14 cellular contexts compared by ENCODE assay signal in genomic region chr17:62696256-62696655, GRCh38.
DNase-seq lines count a peak whose midpoint lies in the region; ATAC-seq and TF ChIP-seq lines count a peak whose summit lies in the region.
"Had no signal": no experiment of that assay in that cellular context is flagged by ENCODE, and none has a peak within 500 bp of the region (broad histone marks: within the 10 kb centered on the region; RNA-seq: fewer than 3 reads in every experiment).

No MANE protein-coding gene starts in this region.

- no peak overlapping the region for H4K8ac ChIP-seq in neuronal stem cell (ENCODE audit: low read depth, low read length)

- H2AK5ac ChIP-seq in neuronal stem cell (ENCODE audit: low read depth, low read length) = peak overlapping the region; percentile 9

- no peaks in the 10 kb centered on the region for H3K9me3 ChIP-seq in GM23248 (ENCODE audit: low read depth)
- no peaks in the 10 kb centered on the region for H3K9me3 ChIP-seq in neuronal stem cell (replicated peaks in 1 of 2; ENCODE audit: control insufficient read depth in 2 of 2, insufficient read depth in 1 of 2, low read depth in 1 of 2, low read length in 2 of 2)
- no peaks in the 10 kb centered on the region for H3K9me3 ChIP-seq in testis
- H3K9me3 ChIP-seq: HAP-1 had no signal

- H3K9ac ChIP-seq in GM23248 = no peak overlapping the region
- no peak overlapping the region for H3K9ac ChIP-seq in neuronal stem cell (ENCODE audit: low read depth, low read length, poor library complexity)

- H3K23ac ChIP-seq in neuronal stem cell (ENCODE audit: low read depth, low read length, poor library complexity) = peak overlapping the region; percentile 61

- H2BK5ac ChIP-seq in neuronal stem cell (ENCODE audit: low read length) = no peak overlapping the region

- H3K4me3 Mint-ChIP-seq in chondrocyte (ENCODE audit: unreplicated experiment) = no peak overlapping the region

- in situ Hi-C loops in GM23248 (cut with MboI) = no loop called here

- H3K9me2 ChIP-seq in GM23248 (ENCODE audit: insufficient read depth) = no peaks in the 10 kb centered on the region

- peaks cover 10% of the 10 kb centered on the region for H3K36me3 Mint-ChIP-seq in chondrocyte (ENCODE audit: low read depth)

- TF ChIP-seq CTCF in chondrocyte (IDR thresholded peaks at IDR 0.05) = no peak
- no peak for TF ChIP-seq CTCF in testis (IDR thresholded peaks at IDR 0.05)

- no peak overlapping the region for H4K91ac ChIP-seq in neuronal stem cell (ENCODE audit: low read depth, low read length, poor library complexity)

- 46 to 56% methylated on average over 8 to 10 of the region's 10 CpGs for WGBS in GM23248 (ENCODE audit: low coverage in 1 of 2, low lambda C conversion rate in 2 of 2, missing lambda C conversion rate in 2 of 2), 2 experiments
- WGBS in neuronal stem cell (ENCODE audit: extremely low coverage in 2 of 2, insufficient read length in 2 of 2, insufficient replicate concordance in 1 of 2), 2 donors = no CpG with 5 or more reads among the region's 10 CpGs
- WGBS in testis, 2 donors = 83% methylated on average over 8 to 10 of the region's 10 CpGs

- no peak overlapping the region for H2BK15ac ChIP-seq in neuronal stem cell (ENCODE audit: low read length)

- H2AFZ ChIP-seq in GM23248 (no peak overlapping the region), neuronal stem cell (ENCODE audit: low read length) (no peak overlapping the region)

- H3K27me3 ChIP-seq in GM23248 (replicated peaks; ENCODE audit: insufficient read depth) (no peaks in the 10 kb centered on the region), neuronal stem cell (ENCODE audit: control insufficient read depth in 3 of 3, insufficient read depth in 3 of 3, low read depth in 1 of 3, low read length in 3 of 3) (peaks cover 0 to 1% (median 0%) of the 10 kb centered on the region in 3 experiments), testis (no peaks in the 10 kb centered on the region)

- no peak for TF ChIP-seq POLR2A in testis (IDR thresholded peaks at IDR 0.05)

- H3K79me1 ChIP-seq in neuronal stem cell (ENCODE audit: low read depth, low read length) = no peaks in the 10 kb centered on the region

- H3K27me3 Mint-ChIP-seq in chondrocyte (ENCODE audit: low read depth) = no peaks in the 10 kb centered on the region

- H3K79me2 ChIP-seq in GM23248 (ENCODE audit: insufficient read depth) = no peaks in the 10 kb centered on the region

- H3K4me3 ChIP-seq in GM23248 (no peak overlapping the region), neuronal stem cell (ENCODE audit: low read length in 2 of 2) (peak overlapping the region in 1 of 2 donors; percentile 28), testis (no peak overlapping the region)
- H3K4me3 ChIP-seq: HAP-1, SK-N-MC had no signal

- H2BK120ac ChIP-seq in neuronal stem cell (ENCODE audit: low read depth, low read length) = no peak overlapping the region

- H3K4ac ChIP-seq in neuronal stem cell (ENCODE audit: low read length) = no peak overlapping the region

- H3K36me3 ChIP-seq in GM23248 (ENCODE audit: low read depth) = no peaks in the 10 kb centered on the region
- peaks cover 0 to 11% of the 10 kb centered on the region in 2 donors for H3K36me3 ChIP-seq in neuronal stem cell (replicated peaks in 1 of 2; ENCODE audit: control insufficient read depth in 2 of 2, insufficient read depth in 2 of 2, low read length in 2 of 2)
- no peaks in the 10 kb centered on the region for H3K36me3 ChIP-seq in testis (ENCODE audit: low read depth, missing control alignments)
- H3K36me3 ChIP-seq: HAP-1 had no signal

- intact Hi-C loops in testis (cut with DNase I; ENCODE audit: low total_unique reads) = no loop called here

- H3K4me2 ChIP-seq in GM23248 (ENCODE audit: unreplicated experiment) = peak overlapping the region; percentile 18
- H3K4me2 ChIP-seq in neuronal stem cell (ENCODE audit: insufficient read depth, low read length, poor library complexity, severe bottlenecking) = no peak overlapping the region

- peaks cover 23% of the 10 kb centered on the region for H3K4me1 Mint-ChIP-seq in chondrocyte (ENCODE audit: low read depth)

- no peak for ATAC-seq in GM21619 (IDR thresholded peaks at IDR 0.05; ENCODE audit: unreplicated experiment)

- no peak overlapping the region for H3K27ac ChIP-seq in GM23248
- H3K27ac ChIP-seq in neuronal stem cell (replicated peaks; ENCODE audit: low read length) = no peak overlapping the region
- peak overlapping the region in 1 of 2 donors; percentile 44 for H3K27ac ChIP-seq in testis
- H3K27ac ChIP-seq: SK-N-MC had no signal

- no peaks in the 10 kb centered on the region for H4K20me1 ChIP-seq in GM23248 (ENCODE audit: insufficient read depth)

- no peak overlapping the region for H3K14ac ChIP-seq in neuronal stem cell (ENCODE audit: low read length)

- H3K18ac ChIP-seq in neuronal stem cell (ENCODE audit: low read length) = peak overlapping the region; percentile 5

- no peaks in the 10 kb centered on the region for H3K9me3 Mint-ChIP-seq in chondrocyte (ENCODE audit: low read depth)

- peaks cover 30% of the 10 kb centered on the region for H3F3A ChIP-seq in GM23248 (ENCODE audit: insufficient read depth)

- DNase-seq in AG08395 (ENCODE audit: low spot score) (peak; percentile 58), GM23248 (peak; percentile 84), chondrocyte (ENCODE audit: low spot score) (peak; percentile 77), neuronal stem cell (ENCODE audit: low spot score) (no peak), testis (no peak), hepatic stellate cell (ENCODE audit: low spot score) (no peak), NCI-H1694 treated with DMSO at 0.1 percent for 48 hours (lab: John Stamatoyannopoulos, UW) (no peak)
- DNase-seq: DMS 273 treated with DMSO at 0.1 percent for 48 hours; NCI-H69; NK-92 treated with Interleukin-12 subunit alpha and Interleukin-12 subunit beta, amount 100 ng/mL, for 24 hours; OCI-M1 had no signal

- peak overlapping the region; percentile 61 for H3K27ac Mint-ChIP-seq in chondrocyte (ENCODE audit: unreplicated experiment)

- H3K4me1 ChIP-seq in GM23248 (ENCODE audit: insufficient read depth) = peaks cover 13% of the 10 kb centered on the region
- H3K4me1 ChIP-seq in neuronal stem cell (ENCODE audit: control insufficient read depth in 2 of 2, insufficient read depth in 1 of 2, low read depth in 1 of 2, low read length in 2 of 2) = peaks cover 14 to 16% of the 10 kb centered on the region in 2 donors
- peaks cover 45% of the 10 kb centered on the region for H3K4me1 ChIP-seq in testis
- H3K4me1 ChIP-seq: HAP-1 had no signal

- no peak overlapping the region for H2BK12ac ChIP-seq in neuronal stem cell (ENCODE audit: low read length)

Comparison
In these comparisons a context has a peak if more than half of its experiments do, and no peak if none do; other contexts are left out.
1. DNase-seq: peak in AG08395 (single experiment), GM23248 (single experiment) and chondrocyte (single experiment); none in neuronal stem cell (single experiment), testis (single experiment), hepatic stellate cell (single experiment) and NCI-H1694 treated with DMSO at 0.1 percent for 48 hours (single experiment).